In genomic region chrX:39905946-39906345, GRCh38 we compare ENCODE assay signal across 21 cellular contexts.
A peak's percentile ranks its signal among the peaks of the same experiment; 100 is the strongest.
DNase-seq lines count a peak whose midpoint lies in the region; ATAC-seq and TF ChIP-seq lines count a peak whose summit lies in the region.
"Had no signal": no experiment of that assay in that cellular context is flagged by ENCODE, and none has a peak within 500 bp of the region (broad histone marks: within the 10 kb centered on the region; RNA-seq: fewer than 3 reads in every experiment).

No MANE protein-coding gene starts in this region.

- H2BK120ac ChIP-seq in H9 (ENCODE audit: low read depth, low read length, poor library complexity, severe bottlenecking), result no peak overlapping the region

- no peak overlapping the region for H2AK5ac ChIP-seq in H9 (ENCODE audit: insufficient read length, low read length)

- ATAC-seq in heart left ventricle, result no peak
- no peak for ATAC-seq in naive thymus-derived CD4-positive, alpha-beta T cell
- ATAC-seq: activated CD4-positive, CD25-positive, alpha-beta regulatory T cell treated with anti-CD3 and anti-CD28 coated beads, Interleukin-2, amount 50 U/mL, for 24 hours; stimulated activated memory B cell treated with anti-CD40 and anti-IgM and Interleukin-4, amounts not matched to agents 10 μg/mL and 1 μg/mL and 100 μg/mL, for 72 hours had no signal

- H3K27ac ChIP-seq in left ventricle myocardium inferior (replicated peaks) (peak overlapping the region; percentile 12), heart left ventricle (peak overlapping the region in 2 of 12 donors; percentile 9 to 24), neural progenitor cell (no peak overlapping the region), caudate nucleus (ENCODE audit: low read depth, low read length) (no peak overlapping the region), H9 (ENCODE audit: insufficient read length, low read depth, low read length) (no peak overlapping the region)
- no peak overlapping the region for H3K27ac ChIP-seq in naive thymus-derived CD4-positive, alpha-beta T cell (ENCODE audit: low read depth, low read length)

- H3K4me1 ChIP-seq in left ventricle myocardium inferior, result peaks cover 19% of the 10 kb centered on the region
- H3K4me1 ChIP-seq in heart left ventricle, result peaks cover 0 to 29% (median 3%) of the 10 kb centered on the region in 12 donors
- H3K4me1 ChIP-seq in neural progenitor cell, result peaks cover 15% of the 10 kb centered on the region
- H3K4me1 ChIP-seq in naive thymus-derived CD4-positive, alpha-beta T cell (ENCODE audit: control insufficient read depth in 2 of 2, insufficient read depth in 2 of 2, low read length in 2 of 2), result no peaks in the 10 kb centered on the region
- peaks cover 9% of the 10 kb centered on the region; the same call in 1 of the 2 replicates for H3K4me1 ChIP-seq in H9 (ENCODE audit: insufficient read depth, low read length)
- H3K4me1 ChIP-seq: HAP-1 had no signal

- no peak overlapping the region for H2BK15ac ChIP-seq in H9 (ENCODE audit: low read depth, low read length)

- no peak overlapping the region for H3K4ac ChIP-seq in H9 (ENCODE audit: low read depth, low read length)

- no peak overlapping the region for H4K8ac ChIP-seq in H9 (replicated peaks; ENCODE audit: insufficient read length, low read depth, low read length)

- H3K27ac Mint-ChIP-seq in neural progenitor cell (no peak overlapping the region), H9 (no peak overlapping the region)
- no peak overlapping the region for H3K27ac Mint-ChIP-seq in naive thymus-derived CD4-positive, alpha-beta T cell
- H3K27ac Mint-ChIP-seq: activated naive CD4-positive, alpha-beta T cell treated with anti-CD3 and anti-CD28 coated beads, Interleukin-2, amount 10 ng/mL, durations not matched to agents 7 days and 5 days; stimulated activated memory B cell treated with anti-CD40 and anti-IgM and Interleukin-4, amounts not matched to agents 10 μg/mL and 1 μg/mL and 100 μg/mL, for 72 hours had no signal

- no peaks in the 10 kb centered on the region for H3K79me2 ChIP-seq in neural progenitor cell (ENCODE audit: low read depth)
- H3K79me2 ChIP-seq in H9 (ENCODE audit: insufficient read depth, low read length), result no peaks in the 10 kb centered on the region

- H3K23ac ChIP-seq in H9 (ENCODE audit: insufficient read length, low read depth, low read length), result no peak overlapping the region

- CTCF ChIA-PET in naive thymus-derived CD4-positive, alpha-beta T cell (lab: Charles Lee), result no interaction called here

- H3F3A ChIP-seq in neural progenitor cell (ENCODE audit: low read depth), result peaks cover 3% of the 10 kb centered on the region

- H4K5ac ChIP-seq in H9 (ENCODE audit: insufficient read length, low read depth, low read length), result no peak overlapping the region

- H3K9me3 ChIP-seq in left ventricle myocardium inferior (replicated peaks), result no peaks in the 10 kb centered on the region
- H3K9me3 ChIP-seq in heart left ventricle, result no peaks in the 10 kb centered on the region
- no peaks in the 10 kb centered on the region for H3K9me3 ChIP-seq in neural progenitor cell (ENCODE audit: low read depth)
- no peaks in the 10 kb centered on the region for H3K9me3 ChIP-seq in naive thymus-derived CD4-positive, alpha-beta T cell (ENCODE audit: control insufficient read depth in 2 of 3, low read length in 3 of 3)
- H3K9me3 ChIP-seq in H9 (ENCODE audit: control insufficient read depth, low read depth, low read length), result no peaks in the 10 kb centered on the region
- H3K9me3 ChIP-seq: HAP-1, right atrium auricular region, thyroid gland had no signal

- H3K27me3 Mint-ChIP-seq in neural progenitor cell (ENCODE audit: insufficient read depth, low read depth) (peaks cover 9% of the 10 kb centered on the region), H9 (ENCODE audit: low read depth) (peaks cover 16% of the 10 kb centered on the region)
- H3K27me3 Mint-ChIP-seq in naive thymus-derived CD4-positive, alpha-beta T cell, result peaks cover 0 to 4% (median 0%) of the 10 kb centered on the region in 5 donors
- H3K27me3 Mint-ChIP-seq: stimulated activated memory B cell treated with anti-CD40 and anti-IgM and Interleukin-4, amounts not matched to agents 10 μg/mL and 1 μg/mL and 100 μg/mL, for 72 hours had no signal

- H2AFZ ChIP-seq in neural progenitor cell (replicated peaks) (no peak overlapping the region), H9 (ENCODE audit: low read length) (no peak overlapping the region)

- no peak for TF ChIP-seq POLR2A in heart left ventricle (IDR thresholded peaks at IDR 0.05)

- 57 to 78% (median 70%) methylated on average over 11 of the region's 11 CpGs for WGBS in heart left ventricle, 4 donors
- WGBS in H9 (ENCODE audit: extremely low coverage, insufficient read length, low lambda C conversion rate), result no CpG with 5 or more reads among the region's 11 CpGs

- H3K36me3 ChIP-seq in left ventricle myocardium inferior, result no peaks in the 10 kb centered on the region
- no peaks in the 10 kb centered on the region for H3K36me3 ChIP-seq in heart left ventricle
- no peaks in the 10 kb centered on the region for H3K36me3 ChIP-seq in neural progenitor cell
- H3K36me3 ChIP-seq in naive thymus-derived CD4-positive, alpha-beta T cell (ENCODE audit: control insufficient read depth in 2 of 3, insufficient read depth in 3 of 3, low read length in 3 of 3), result no peaks in the 10 kb centered on the region
- H3K36me3 ChIP-seq: HAP-1, right atrium auricular region, thyroid gland had no signal

- no peak overlapping the region for H4K91ac ChIP-seq in H9 (ENCODE audit: insufficient read length, low read depth, low read length)

- POLR2A ChIA-PET in naive thymus-derived CD4-positive, alpha-beta T cell (lab: Charles Lee), result no interaction called here

- H3K4me3 ChIP-seq in left ventricle myocardium inferior, result no peak overlapping the region
- no peak overlapping the region for H3K4me3 ChIP-seq in heart left ventricle
- no peak overlapping the region for H3K4me3 ChIP-seq in neural progenitor cell
- no peak overlapping the region for H3K4me3 ChIP-seq in naive thymus-derived CD4-positive, alpha-beta T cell (ENCODE audit: low read length)
- H3K4me3 ChIP-seq: HAP-1, right atrium auricular region, thyroid gland had no signal

- H3K36me3 Mint-ChIP-seq in neural progenitor cell (no peaks in the 10 kb centered on the region), H9 (ENCODE audit: insufficient read depth in 1 of 3, low read depth in 3 of 3) (peaks cover 0 to 4% (median 0%) of the 10 kb centered on the region in 3 experiments; a peak in 2 of 7 replicates)
- H3K36me3 Mint-ChIP-seq in naive thymus-derived CD4-positive, alpha-beta T cell, result no peaks in the 10 kb centered on the region
- H3K36me3 Mint-ChIP-seq: activated naive CD4-positive, alpha-beta T cell treated with anti-CD3 and anti-CD28 coated beads, Interleukin-2, amount 10 ng/mL, durations not matched to agents 7 days and 5 days; CD14-positive monocyte; mesothelial cell of epicardium; stimulated activated memory B cell treated with anti-CD40 and anti-IgM and Interleukin-4, amounts not matched to agents 10 μg/mL and 1 μg/mL and 100 μg/mL, for 72 hours had no signal

- DNase-seq in left ventricle myocardium inferior (no peak), heart left ventricle (no peak), dermis blood vessel endothelial cell (peak; percentile 11), neural progenitor cell (ENCODE audit: low spot score) (no peak), caudate nucleus (lab: John Stamatoyannopoulos, UW) (no peak), occipital lobe (lab: John Stamatoyannopoulos, UW) (no peak), H9 (no peak)
- no peak for DNase-seq in naive thymus-derived CD4-positive, alpha-beta T cell
- DNase-seq: activated CD8-positive, alpha-beta memory T cell treated with anti-CD3 and anti-CD28 coated beads for 24 hours; activated naive CD4-positive, alpha-beta T cell treated with anti-CD3 and anti-CD28 coated beads, Interleukin-2, amount 10 ng/mL, durations not matched to agents 7 days and 5 days; activated T-cell treated with anti-CD3 and anti-CD28 coated beads, Interleukin-2, amount 50 U/mL, for 48 hours; GDM1; kidney; NCI-H1694 had no signal

- TF ChIP-seq CTCF in left ventricle myocardium inferior (IDR thresholded peaks at IDR 0.05; ENCODE audit: borderline replicate concordance), result no peak
- no peak for TF ChIP-seq CTCF in heart left ventricle (IDR thresholded peaks at IDR 0.05)
- TF ChIP-seq CTCF in neural progenitor cell (IDR thresholded peaks at IDR 0.05), result no peak
- TF ChIP-seq CTCF in H9 (conservative IDR thresholded peaks at IDR 0.05), result no peak

- H2BK12ac ChIP-seq in H9 (ENCODE audit: insufficient read length, low read depth, low read length), result no peak overlapping the region

- peaks cover 53% of the 10 kb centered on the region for H3K4me1 Mint-ChIP-seq in neural progenitor cell
- peaks cover 0 to 8% (median 0%) of the 10 kb centered on the region in 7 donors for H3K4me1 Mint-ChIP-seq in naive thymus-derived CD4-positive, alpha-beta T cell
- H3K4me1 Mint-ChIP-seq in H9, result peaks cover 13 to 20% of the 10 kb centered on the region in 2 experiments

- H3K79me1 ChIP-seq in H9 (ENCODE audit: insufficient read depth, low read depth, low read length, poor library complexity, severe bottlenecking), result no peaks in the 10 kb centered on the region

- H4K20me1 ChIP-seq in neural progenitor cell (ENCODE audit: low read depth) (no peaks in the 10 kb centered on the region), H9 (ENCODE audit: control insufficient read depth, insufficient read depth, insufficient read length) (no peaks in the 10 kb centered on the region)

- H3K9me3 Mint-ChIP-seq in neural progenitor cell (peaks cover 14% of the 10 kb centered on the region), H9 (peaks cover 68 to 75% of the 10 kb centered on the region in 2 experiments)
- peaks cover 0 to 2% (median 0%) of the 10 kb centered on the region in 11 donors for H3K9me3 Mint-ChIP-seq in naive thymus-derived CD4-positive, alpha-beta T cell
- H3K9me3 Mint-ChIP-seq: activated naive CD4-positive, alpha-beta T cell treated with anti-CD3 and anti-CD28 coated beads, Interleukin-2, amount 10 ng/mL, durations not matched to agents 7 days and 5 days; CD14-positive monocyte; mesothelial cell of epicardium; stimulated activated memory B cell treated with anti-CD40 and anti-IgM and Interleukin-4, amounts not matched to agents 10 μg/mL and 1 μg/mL and 100 μg/mL, for 72 hours had no signal

- intact Hi-C loops in left ventricle myocardium inferior (cut with micrococcal nuclease), result no loop called here
- intact Hi-C loops in heart left ventricle (cut with DNase I), result loop anchor here in 6 of 10 donors (5.0 to 10.0 kb wide), 6 partner anchors 91 to 199 kb away; partner anchors contain the start of gene BCOR (in 1 of the 6)
- intact Hi-C loops in naive thymus-derived CD4-positive, alpha-beta T cell (cut with micrococcal nuclease), result no loop called here

- no peak overlapping the region for H3K56ac ChIP-seq in H9 (ENCODE audit: insufficient read length, low read depth, low read length)

- no peak overlapping the region for H3K9ac ChIP-seq in neural progenitor cell
- no peak overlapping the region for H3K9ac ChIP-seq in H9 (ENCODE audit: extremely low read depth, insufficient read length, low read length)

- no peak overlapping the region for H2BK20ac ChIP-seq in H9 (ENCODE audit: low read depth, low read length, poor library complexity, severe bottlenecking)

- H3K4me2 ChIP-seq in neural progenitor cell, result no peak overlapping the region
- no peak overlapping the region for H3K4me2 ChIP-seq in H9 (ENCODE audit: insufficient read depth, insufficient read length, low read length)

- no peak overlapping the region for H3T11ph ChIP-seq in H9 (ENCODE audit: low read length)

- H3K4me3 Mint-ChIP-seq in neural progenitor cell (peak overlapping the region; percentile 18), H9 (no peak overlapping the region)
- no peak overlapping the region for H3K4me3 Mint-ChIP-seq in naive thymus-derived CD4-positive, alpha-beta T cell
- H3K4me3 Mint-ChIP-seq: activated naive CD4-positive, alpha-beta T cell treated with anti-CD3 and anti-CD28 coated beads, Interleukin-2, amount 10 ng/mL, durations not matched to agents 7 days and 5 days; stimulated activated memory B cell treated with anti-CD40 and anti-IgM and Interleukin-4, amounts not matched to agents 10 μg/mL and 1 μg/mL and 100 μg/mL, for 72 hours had no signal

- H3K27me3 ChIP-seq in left ventricle myocardium inferior (ENCODE audit: low read depth) (no peaks in the 10 kb centered on the region), heart left ventricle (peaks cover 0 to 23% (median 0%) of the 10 kb centered on the region in 9 donors), neural progenitor cell (no peaks in the 10 kb centered on the region), H9 (ENCODE audit: insufficient read depth, low read length) (no peaks in the 10 kb centered on the region; the same call in 1 of the 2 replicates)
- no peaks in the 10 kb centered on the region for H3K27me3 ChIP-seq in naive thymus-derived CD4-positive, alpha-beta T cell (ENCODE audit: control insufficient read depth in 2 of 2, insufficient read depth in 2 of 2, low read length in 2 of 2)
- H3K27me3 ChIP-seq: right atrium auricular region, thyroid gland had no signal

- H3K14ac ChIP-seq in H9 (ENCODE audit: insufficient read depth, low read length), result no peak overlapping the region

- H3K18ac ChIP-seq in H9 (ENCODE audit: insufficient read length, low read depth, low read length), result no peak overlapping the region

- no peak overlapping the region for H2BK5ac ChIP-seq in H9 (ENCODE audit: insufficient read length, low read length)

- H3K23me2 ChIP-seq in H9 (ENCODE audit: insufficient read length, low read depth, low read length, poor library complexity, severe bottlenecking), result no peaks in the 10 kb centered on the region

Comparison
In these comparisons a context has a peak if more than half of its experiments do, and no peak if none do; other contexts are left out.
1. intact Hi-C loops: an anchor here in heart left ventricle (5.0 to 10.0 kb wide); none called in left ventricle myocardium inferior and naive thymus-derived CD4-positive, alpha-beta T cell.